ENCODE assay signal across 21 cellular contexts in genomic region chr16:17351471-17352045, GRCh38.
DNase-seq lines count a peak whose midpoint lies in the region; ATAC-seq, FAIRE-seq and TF ChIP-seq lines count a peak whose summit lies in the region.
"Had no signal": no experiment of that assay in that cellular context is flagged by ENCODE, and none has a peak within 500 bp of the region (broad histone marks: within the 10 kb centered on the region; RNA-seq: fewer than 3 reads in every experiment).

No MANE protein-coding gene starts in this region.

- peak overlapping the region; percentile 60 for H3K27ac Mint-ChIP-seq in activated CD8-positive, alpha-beta T cell treated with anti-CD3 and anti-CD28 coated beads, Interleukin-2, amount 10 ng/mL, durations not matched to agents 7 days and 5 days
- H3K27ac Mint-ChIP-seq in activated CD8-positive, alpha-beta T cell treated with anti-CD3 and anti-CD28 coated beads for 36 hours = no peak overlapping the region
- no peak overlapping the region for H3K27ac Mint-ChIP-seq in activated T-helper 1 cell treated with anti-CD3 and anti-CD28 coated beads, Interleukin-12 subunit alpha, Interleukin-12 subunit beta, Interleukin-2, Interleukin-4 antibody, amounts not matched to agents 30 ng/mL and 10 ng/mL and 1 ng/mL, durations not matched to agents 14 hours and 24 hours and 36 hours

- H3K9ac ChIP-seq in kidney (ENCODE audit: low read length in 2 of 2) = no peak overlapping the region

- POLR2A ChIA-PET in activated CD8-positive, alpha-beta T cell treated with anti-CD3 and anti-CD28 coated beads, Interleukin-2, amount 10 ng/mL, durations not matched to agents 7 days and 5 days (lab: Charles Lee) = interaction anchor here (1.2 to 1.4 kb wide), 2 partner anchors 8 to 113 kb away, joined by 3 to 4 read pairs; no protein-coding TSS in a partner anchor
- POLR2A ChIA-PET in activated CD8-positive, alpha-beta T cell treated with anti-CD3 and anti-CD28 coated beads for 36 hours (lab: Charles Lee) = no interaction called here

- TF ChIP-seq CTCF in activated CD8-positive, alpha-beta T cell treated with anti-CD3 and anti-CD28 coated beads for 36 hours (IDR thresholded peaks at IDR 0.05) = no peak
- no peak for TF ChIP-seq CTCF in kidney (IDR thresholded peaks at IDR 0.05; ENCODE audit: borderline replicate concordance, extremely low read depth, insufficient read depth)

- CTCF ChIA-PET in activated CD8-positive, alpha-beta T cell treated with anti-CD3 and anti-CD28 coated beads, Interleukin-2, amount 10 ng/mL, durations not matched to agents 7 days and 5 days (lab: Charles Lee) = interaction anchor here (0.7 to 9.9 kb wide), 6 partner anchors 8 to 117 kb away, joined by 3 to 142 read pairs (median 4); no protein-coding TSS in a partner anchor
- CTCF ChIA-PET in activated CD8-positive, alpha-beta T cell treated with anti-CD3 and anti-CD28 coated beads for 36 hours (lab: Charles Lee) = no interaction called here

- peaks cover 89% of the 10 kb centered on the region for H3K4me1 Mint-ChIP-seq in activated CD8-positive, alpha-beta T cell treated with anti-CD3 and anti-CD28 coated beads, Interleukin-2, amount 10 ng/mL, durations not matched to agents 7 days and 5 days (ENCODE audit: low read depth)
- peaks cover 46% of the 10 kb centered on the region for H3K4me1 Mint-ChIP-seq in activated CD8-positive, alpha-beta T cell treated with anti-CD3 and anti-CD28 coated beads for 36 hours (ENCODE audit: low read depth)
- H3K4me1 Mint-ChIP-seq in activated T-helper 1 cell treated with anti-CD3 and anti-CD28 coated beads, Interleukin-12 subunit alpha, Interleukin-12 subunit beta, Interleukin-2, Interleukin-4 antibody, amounts not matched to agents 30 ng/mL and 10 ng/mL and 1 ng/mL, durations not matched to agents 14 hours and 24 hours and 36 hours (ENCODE audit: low read depth) = peaks cover 68% of the 10 kb centered on the region

- no peak overlapping the region for H3K4me3 Mint-ChIP-seq in activated CD8-positive, alpha-beta T cell treated with anti-CD3 and anti-CD28 coated beads, Interleukin-2, amount 10 ng/mL, durations not matched to agents 7 days and 5 days
- H3K4me3 Mint-ChIP-seq in activated CD8-positive, alpha-beta T cell treated with anti-CD3 and anti-CD28 coated beads for 36 hours = no peak overlapping the region
- H3K4me3 Mint-ChIP-seq in activated T-helper 1 cell treated with anti-CD3 and anti-CD28 coated beads, Interleukin-12 subunit alpha, Interleukin-12 subunit beta, Interleukin-2, Interleukin-4 antibody, amounts not matched to agents 30 ng/mL and 10 ng/mL and 1 ng/mL, durations not matched to agents 14 hours and 24 hours and 36 hours = no peak overlapping the region

- DNase-seq in activated CD8-positive, alpha-beta T cell treated with anti-CD3 and anti-CD28 coated beads, Interleukin-2, amount 10 ng/mL, durations not matched to agents 7 days and 5 days = no peak
- DNase-seq in activated CD8-positive, alpha-beta T cell treated with anti-CD3 and anti-CD28 coated beads for 36 hours = no peak
- DNase-seq in HCEC 1CT (peak; percentile 17), kidney (peak; percentile 30), AG08395 (ENCODE audit: low spot score) (no peak)
- no peak for DNase-seq in activated T-helper 1 cell treated with anti-CD3 and anti-CD28 coated beads, Interleukin-12 subunit alpha, Interleukin-12 subunit beta, Interleukin-2, Interleukin-4 antibody, amounts not matched to agents 30 ng/mL and 10 ng/mL and 1 ng/mL, durations not matched to agents 14 hours and 24 hours and 36 hours (ENCODE audit: low spot score)
- DNase-seq: BE2C, COR-L47, DMS 273 treated with DMSO at 0.1 percent for 48 hours, GF-D8, KG1, NCI-H1417, NCI-H187 treated with DMSO at 0.1 percent for 48 hours, NCI-H2227 treated with DMSO at 0.1 percent for 48 hours, NCI-H510A treated with DMSO at 0.1 percent for 48 hours, NCI-H774 had no signal

- H3K4me3 ChIP-seq in kidney (ENCODE audit: low read length in 2 of 2) = no peak overlapping the region

- H3K36me3 ChIP-seq in kidney (ENCODE audit: control insufficient read depth in 1 of 2, insufficient read depth in 2 of 2, low read length in 2 of 2) = no peaks in the 10 kb centered on the region
- H3K36me3 ChIP-seq: BE2C had no signal

- no peak for ATAC-seq in activated CD8-positive, alpha-beta T cell treated with anti-CD3 and anti-CD28 coated beads, Interleukin-2, amount 10 ng/mL, durations not matched to agents 7 days and 5 days
- no peak for ATAC-seq in activated CD8-positive, alpha-beta T cell treated with anti-CD3 and anti-CD28 coated beads for 36 hours
- ATAC-seq in GM19452 (IDR thresholded peaks at IDR 0.05; ENCODE audit: unreplicated experiment) = no peak
- ATAC-seq: HepG2, Right ventricle myocardium inferior had no signal

- intact Hi-C loops in activated CD8-positive, alpha-beta T cell treated with anti-CD3 and anti-CD28 coated beads for 36 hours (cut with micrococcal nuclease) = no loop called here
- intact Hi-C loops in kidney (cut with DNase I) = no loop called here
- intact Hi-C loops in activated T-helper 1 cell treated with anti-CD3 and anti-CD28 coated beads, Interleukin-12 subunit alpha, Interleukin-12 subunit beta, Interleukin-2, Interleukin-4 antibody, amounts not matched to agents 30 ng/mL and 10 ng/mL and 1 ng/mL, durations not matched to agents 14 hours and 24 hours and 36 hours (cut with micrococcal nuclease) = no loop called here

- no peak overlapping the region for H3K27ac ChIP-seq in kidney (ENCODE audit: low read depth in 2 of 2, low read length in 2 of 2)

- H3K9me3 Mint-ChIP-seq in activated CD8-positive, alpha-beta T cell treated with anti-CD3 and anti-CD28 coated beads, Interleukin-2, amount 10 ng/mL, durations not matched to agents 7 days and 5 days (ENCODE audit: insufficient read depth) = no peaks in the 10 kb centered on the region
- H3K9me3 Mint-ChIP-seq in activated CD8-positive, alpha-beta T cell treated with anti-CD3 and anti-CD28 coated beads for 36 hours = no peaks in the 10 kb centered on the region
- H3K9me3 Mint-ChIP-seq in activated T-helper 1 cell treated with anti-CD3 and anti-CD28 coated beads, Interleukin-12 subunit alpha, Interleukin-12 subunit beta, Interleukin-2, Interleukin-4 antibody, amounts not matched to agents 30 ng/mL and 10 ng/mL and 1 ng/mL, durations not matched to agents 14 hours and 24 hours and 36 hours = no peaks in the 10 kb centered on the region

- no peak for FAIRE-seq in kidney (lab: Jason Lieb, UNC)
- FAIRE-seq: H1, HepG2, RCC 7860 had no signal

- peaks cover 79% of the 10 kb centered on the region for H3K36me3 Mint-ChIP-seq in activated CD8-positive, alpha-beta T cell treated with anti-CD3 and anti-CD28 coated beads, Interleukin-2, amount 10 ng/mL, durations not matched to agents 7 days and 5 days (ENCODE audit: low read depth)
- H3K36me3 Mint-ChIP-seq in activated CD8-positive, alpha-beta T cell treated with anti-CD3 and anti-CD28 coated beads for 36 hours (ENCODE audit: low read depth) = no peaks in the 10 kb centered on the region
- peaks cover 32% of the 10 kb centered on the region for H3K36me3 Mint-ChIP-seq in activated T-helper 1 cell treated with anti-CD3 and anti-CD28 coated beads, Interleukin-12 subunit alpha, Interleukin-12 subunit beta, Interleukin-2, Interleukin-4 antibody, amounts not matched to agents 30 ng/mL and 10 ng/mL and 1 ng/mL, durations not matched to agents 14 hours and 24 hours and 36 hours (ENCODE audit: low read depth)

- no peaks in the 10 kb centered on the region for H3K9me3 ChIP-seq in kidney (ENCODE audit: control insufficient read depth in 1 of 2, low read length in 2 of 2)
- H3K9me3 ChIP-seq: BE2C had no signal

- no peaks in the 10 kb centered on the region for H3K27me3 Mint-ChIP-seq in activated CD8-positive, alpha-beta T cell treated with anti-CD3 and anti-CD28 coated beads, Interleukin-2, amount 10 ng/mL, durations not matched to agents 7 days and 5 days (ENCODE audit: low read depth)
- no peaks in the 10 kb centered on the region for H3K27me3 Mint-ChIP-seq in activated CD8-positive, alpha-beta T cell treated with anti-CD3 and anti-CD28 coated beads for 36 hours
- no peaks in the 10 kb centered on the region for H3K27me3 Mint-ChIP-seq in activated T-helper 1 cell treated with anti-CD3 and anti-CD28 coated beads, Interleukin-12 subunit alpha, Interleukin-12 subunit beta, Interleukin-2, Interleukin-4 antibody, amounts not matched to agents 30 ng/mL and 10 ng/mL and 1 ng/mL, durations not matched to agents 14 hours and 24 hours and 36 hours (ENCODE audit: insufficient read depth)

- peaks cover 0 to 2% of the 10 kb centered on the region in 2 donors for H3K4me1 ChIP-seq in kidney (ENCODE audit: control insufficient read depth in 1 of 2, insufficient read depth in 1 of 2, low read depth in 1 of 2, low read length in 2 of 2)

Comparison
In these comparisons a context has a peak if more than half of its experiments do, and no peak if none do; other contexts are left out.
1. DNase-seq: peak in HCEC 1CT (single experiment) and kidney (single experiment); none in activated CD8-positive, alpha-beta T cell treated with anti-CD3 and anti-CD28 coated beads, Interleukin-2, amount 10 ng/mL, durations not matched to agents 7 days and 5 days (single experiment), activated CD8-positive, alpha-beta T cell treated with anti-CD3 and anti-CD28 coated beads for 36 hours (single experiment), AG08395 (single experiment) and activated T-helper 1 cell treated with anti-CD3 and anti-CD28 coated beads, Interleukin-12 subunit alpha, Interleukin-12 subunit beta, Interleukin-2, Interleukin-4 antibody, amounts not matched to agents 30 ng/mL and 10 ng/mL and 1 ng/mL, durations not matched to agents 14 hours and 24 hours and 36 hours (single experiment).